27 cellular contexts compared by ENCODE assay signal in the genomic region with DNA sequence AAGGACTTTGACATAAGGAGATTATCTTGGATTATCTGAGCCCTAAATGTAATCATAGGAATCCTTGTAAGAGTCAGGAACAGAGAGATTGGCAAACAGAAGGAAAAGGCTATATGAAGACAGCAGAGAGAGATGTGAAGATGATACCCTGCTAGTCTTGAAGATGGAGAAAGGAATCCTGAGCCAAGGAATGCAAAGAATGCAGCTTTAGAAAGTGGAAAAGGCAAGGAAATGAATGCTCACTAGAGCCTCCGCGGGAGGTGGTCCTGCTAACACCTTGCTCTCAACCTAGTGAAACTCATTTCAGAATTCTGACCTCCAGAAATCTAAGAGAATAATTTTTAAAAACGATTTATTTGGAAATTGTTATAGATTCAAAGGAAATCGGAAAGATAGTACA.
DNase-seq lines count a peak whose midpoint lies in the region; ATAC-seq, FAIRE-seq and TF ChIP-seq lines count a peak whose summit lies in the region.
"Had no signal": no experiment of that assay in that cellular context is flagged by ENCODE, and none has a peak within 500 bp of the region (broad histone marks: within the 10 kb centered on the region; RNA-seq: fewer than 3 reads in every experiment).

No MANE protein-coding gene starts in this region.

- H3K4me2 ChIP-seq in HepG2 (ENCODE audit: low read depth, low read length), result no peak overlapping the region
- H3K4me2 ChIP-seq: BLaER1 had no signal

- POLR2A ChIA-PET in HepG2 (lab: Yijun Ruan, JAX), result no interaction called here

- peaks cover 5% of the 10 kb centered on the region for H3K27me3 Mint-ChIP-seq in endodermal cell (ENCODE audit: insufficient read depth)

- peaks cover 23% of the 10 kb centered on the region for H3K9me3 Mint-ChIP-seq in endodermal cell

- H3K9ac ChIP-seq in HUES64 (ENCODE audit: low read depth, low read length) (no peak overlapping the region), endodermal cell (ENCODE audit: extremely low read depth, low read length, poor library complexity, severe bottlenecking) (no peak overlapping the region), HepG2 (ENCODE audit: insufficient read depth, low read depth, low read length) (no peak overlapping the region)
- H3K9ac ChIP-seq: BLaER1 had no signal

- TF ChIP-seq EP300 in HepG2 (IDR thresholded peaks at IDR 0.05; ENCODE audit: low read depth in 2 of 2, low read length in 2 of 2) (no peak), HepG2 (CRISPR knock-in tag; IDR thresholded peaks at IDR 0.05; ENCODE audit: borderline replicate concordance) (no peak)

- in situ Hi-C loops in HepG2 (cut with HindIII; ENCODE audit: extremely low pct_ligation_motif_present, low pct_unique_long_range_greater_than_20kb), result no loop called here

- H3K27me3 ChIP-seq in HUES64 (ENCODE audit: insufficient read depth, low read length) (no peaks in the 10 kb centered on the region), endodermal cell (ENCODE audit: control insufficient read depth, insufficient read depth, low read length, poor library complexity, severe bottlenecking) (no peaks in the 10 kb centered on the region), HepG2 (ENCODE audit: control insufficient read depth in 1 of 2, insufficient read depth in 2 of 2, low read length in 2 of 2) (no peaks in the 10 kb centered on the region)
- H3K27me3 ChIP-seq: BLaER1 had no signal

- no peak overlapping the region for H2AFZ ChIP-seq in HepG2 (ENCODE audit: low read length)

- no peak overlapping the region for H3K27ac Mint-ChIP-seq in endodermal cell
- H3K27ac Mint-ChIP-seq: CD4-positive, CD25-positive, alpha-beta regulatory T cell had no signal

- TF ChIP-seq POLR2A in HepG2 (IDR thresholded peaks at IDR 0.05; ENCODE audit: insufficient read depth in 1 of 2, low read depth in 2 of 2, low read length in 2 of 2), result no peak

- no peaks in the 10 kb centered on the region for H3K36me3 Mint-ChIP-seq in endodermal cell (ENCODE audit: low read depth)
- H3K36me3 Mint-ChIP-seq: CD4-positive, CD25-positive, alpha-beta regulatory T cell had no signal

- CTCF ChIA-PET in HepG2 (lab: Yijun Ruan, JAX; ENCODE audit: low intra/inter-chr PET ratio, low total read pairs), result no interaction called here

- peaks cover 8% of the 10 kb centered on the region; the same call in 1 of the 2 replicates for H3K4me1 ChIP-seq in HUES64 (ENCODE audit: insufficient read depth, low read length)
- H3K4me1 ChIP-seq in endodermal cell (ENCODE audit: control insufficient read depth, insufficient read depth, low read length), result no peaks in the 10 kb centered on the region
- no peaks in the 10 kb centered on the region for H3K4me1 ChIP-seq in HepG2 (ENCODE audit: insufficient read depth, low read length)
- H3K4me1 ChIP-seq: BLaER1 had no signal

- peaks cover 37% of the 10 kb centered on the region for H3K9me3 ChIP-seq in HUES64 (ENCODE audit: insufficient read depth, low read depth, low read length)
- peaks cover 28% of the 10 kb centered on the region for H3K9me3 ChIP-seq in endodermal cell (ENCODE audit: control insufficient read depth, low read length)
- H3K9me3 ChIP-seq in HepG2 (ENCODE audit: low read length), result peaks cover 38% of the 10 kb centered on the region

- WGBS in HUES64, result 28% methylated on average over 2 of the region's 4 CpGs
- 35 to 39% methylated on average over 2 of the region's 4 CpGs for WGBS in endodermal cell (ENCODE audit: insufficient coverage in 1 of 2, insufficient read length in 1 of 2), 2 experiments
- WGBS in HepG2 (ENCODE audit: low lambda C conversion rate), result 2% methylated on average over 4 of the region's 4 CpGs

- no peak for TF ChIP-seq CTCF in endodermal cell (conservative IDR thresholded peaks at IDR 0.05)
- no peak for TF ChIP-seq CTCF in HepG2 (CRISPR knock-in tag; IDR thresholded peaks at IDR 0.05)

- intact Hi-C loops in HepG2 (cut with micrococcal nuclease; ENCODE audit: unreplicated experiment), result no loop called here

- H3K4me3 Mint-ChIP-seq in endodermal cell, result no peak overlapping the region
- H3K4me3 Mint-ChIP-seq: CD4-positive, CD25-positive, alpha-beta regulatory T cell had no signal

- DNase-seq in EL, result peak; percentile 10
- DNase-seq in endodermal cell, result peak; percentile 70
- peak; percentile 44 for DNase-seq in iPS-NIHi11 (ENCODE audit: low spot score)
- DNase-seq in SKM-1 treated with dmso at 0.1 percent for 144 hours (lab: John Stamatoyannopoulos, UW; ENCODE audit: unreplicated experiment), result no peak
- no peak for DNase-seq in mesenteric fat pad (ENCODE audit: low spot score)
- DNase-seq in HepG2 (ENCODE audit: low spot score), result no peak
- no peak for DNase-seq in DMS114 treated with DMSO at 0.1 percent for 48 hours (lab: John Stamatoyannopoulos, UW; ENCODE audit: unreplicated experiment)
- DNase-seq: CD4-positive, CD25-positive, alpha-beta regulatory T cell; DMS53; GDM1; GOT3; Kasumi-1; NCI-H1092 treated with DMSO at 0.1 percent for 48 hours; NCI-H1436; NCI-H187; NCI-H2081 treated with DMSO at 0.1 percent for 48 hours; NCI-H446; NCI-H524 treated with DMSO at 0.1 percent for 48 hours; SHP77 treated with DMSO at 0.1 percent for 48 hours had no signal

- no peaks in the 10 kb centered on the region for H3K4me1 Mint-ChIP-seq in endodermal cell
- H3K4me1 Mint-ChIP-seq: CD4-positive, CD25-positive, alpha-beta regulatory T cell had no signal

- no peak for ATAC-seq in HepG2
- ATAC-seq: GM12878, K562, Panc1 had no signal

- H3K79me2 ChIP-seq in HepG2 (ENCODE audit: insufficient read depth, low read length), result no peaks in the 10 kb centered on the region

- no peak for TF ChIP-seq RAD21 in HepG2 (CRISPR knock-in tag; IDR thresholded peaks at IDR 0.05)

- H3K36me3 ChIP-seq in HUES64 (ENCODE audit: insufficient read depth, low read length), result no peaks in the 10 kb centered on the region
- no peaks in the 10 kb centered on the region for H3K36me3 ChIP-seq in endodermal cell (ENCODE audit: control insufficient read depth, insufficient read depth, low read length)
- H3K36me3 ChIP-seq in HepG2 (replicated peaks in 1 of 2; ENCODE audit: control insufficient read depth in 1 of 2, insufficient read depth in 2 of 2, low read length in 2 of 2), result no peaks in the 10 kb centered on the region
- H3K36me3 ChIP-seq: BLaER1 had no signal

- H3K27ac ChIP-seq in HUES64 (ENCODE audit: low read depth, low read length) (peak overlapping the region; percentile 56; the same call in 1 of the 2 replicates), endodermal cell (ENCODE audit: low read depth, low read length) (no peak overlapping the region), HepG2 (ENCODE audit: extremely low read length, insufficient read depth, low read length) (no peak overlapping the region)
- H3K27ac ChIP-seq: BLaER1, HL-60, RWPE1 had no signal

- no peaks in the 10 kb centered on the region for H4K20me1 ChIP-seq in HepG2 (ENCODE audit: insufficient read depth, low read length)
- H4K20me1 ChIP-seq: BLaER1 had no signal

- BruUV-seq in HepG2 (replicated peaks; lab: Mats Ljungman, UMichigan), result no TSS peak

- no peak for FAIRE-seq in HepG2 (lab: Jason Lieb, UNC)
- FAIRE-seq: D721Med, GM12878, K562 had no signal

- H3K4me3 ChIP-seq in HUES64 (ENCODE audit: low read length) (no peak overlapping the region), endodermal cell (ENCODE audit: low read length) (no peak overlapping the region), HepG2 (replicated peaks in 1 of 3; ENCODE audit: insufficient read depth in 1 of 3, low read depth in 2 of 3, low read length in 3 of 3) (no peak overlapping the region)
- H3K4me3 ChIP-seq: BLaER1, GM12878, K562 had no signal

TF ChIP-seq in HepG2, 621 proteins besides CTCF, POLR2A, EP300 and RAD21:
- TF ChIP-seq MXD4 (CRISPR knock-in tag; IDR thresholded peaks at IDR 0.05) (no peak), ZNF619 (CRISPR knock-in tag; IDR thresholded peaks at IDR 0.05) (no peak)

Comparison
In these comparisons a context has a peak if more than half of its experiments do, and no peak if none do; other contexts are left out.
1. DNase-seq: peak in EL (single experiment), endodermal cell (single experiment) and iPS-NIHi11 (single experiment); none in SKM-1 treated with dmso at 0.1 percent for 144 hours (single experiment), mesenteric fat pad (single experiment), HepG2 (single experiment) and DMS114 treated with DMSO at 0.1 percent for 48 hours (single experiment).